ENCODE assay signal across 1 cellular context in genomic region chr1:52393174-52393573, GRCh38.
TF ChIP-seq lines count a peak whose summit lies in the region.

No MANE protein-coding gene starts in this region.

TF ChIP-seq in K562, 482 proteins besides CTCF, POLR2A, EP300 and RAD21:
- TF ChIP-seq, protein P1, sequence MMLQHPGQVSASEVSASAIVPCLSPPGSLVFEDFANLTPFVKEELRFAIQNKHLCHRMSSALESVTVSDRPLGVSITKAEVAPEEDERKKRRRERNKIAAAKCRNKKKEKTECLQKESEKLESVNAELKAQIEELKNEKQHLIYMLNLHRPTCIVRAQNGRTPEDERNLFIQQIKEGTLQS (IDR thresholded peaks at IDR 0.05), result peak; percentile 20; the same call in 1 of the 2 replicates
- TF ChIP-seq, protein P1 (CRISPR knock-in tag; conservative IDR thresholded peaks at IDR 0.05), result no peak
- no peak for TF ChIP-seq SP1 (CRISPR knock-in tag; IDR thresholded peaks at IDR 0.05)
- TF ChIP-seq FOSL1 (tag; conservative IDR thresholded peaks at IDR 0.05), result 0 out of 2 replicates have a peak, but pooled peaks have one; percentile 35
